1 cellular context compared by ENCODE assay signal in genomic region chr2:42170619-42171395, GRCh38.
TF ChIP-seq lines count a peak whose summit lies in the region.

No MANE protein-coding gene starts in this region.

TF ChIP-seq in HepG2, 621 proteins besides CTCF, POLR2A, EP300 and RAD21 (continued from another document):
- TF ChIP-seq ZNF18 (CRISPR knock-in tag; IDR thresholded peaks at IDR 0.05; ENCODE audit: insufficient replicate concordance), result no peak
- TF ChIP-seq MED8 (CRISPR knock-in tag; IDR thresholded peaks at IDR 0.05; ENCODE audit: insufficient replicate concordance), result peak; percentile 41
- no peak for TF ChIP-seq LRRFIP1 (CRISPR knock-in tag; conservative IDR thresholded peaks at IDR 0.05)
- TF ChIP-seq ELF3 (CRISPR knock-in tag; IDR thresholded peaks at IDR 0.05), result 0 out of 2 replicates have a peak, but pooled peaks have one; percentile 10
- TF ChIP-seq ZNF670 (CRISPR knock-in tag; IDR thresholded peaks at IDR 0.05; ENCODE audit: borderline replicate concordance), result 0 out of 2 replicates have a peak, but pooled peaks have one; percentile 65
- peak; percentile 76 for TF ChIP-seq RBFOX2 (IDR thresholded peaks at IDR 0.05; ENCODE audit: low read depth, low read length)
- TF ChIP-seq ZBTB1 (CRISPR knock-in tag; IDR thresholded peaks at IDR 0.05; ENCODE audit: borderline replicate concordance), result no peak
- TF ChIP-seq HCFC1 (IDR thresholded peaks at IDR 0.05; ENCODE audit: low read depth, low read length), result no peak
- TF ChIP-seq ASH2L (IDR thresholded peaks at IDR 0.05; ENCODE audit: insufficient read length, low read depth, low read length), result no peak
TF ChIP-seq in HepG2: peak in this region for 23.
